ENCODE assay signal across 1 cellular context in the genomic region with DNA sequence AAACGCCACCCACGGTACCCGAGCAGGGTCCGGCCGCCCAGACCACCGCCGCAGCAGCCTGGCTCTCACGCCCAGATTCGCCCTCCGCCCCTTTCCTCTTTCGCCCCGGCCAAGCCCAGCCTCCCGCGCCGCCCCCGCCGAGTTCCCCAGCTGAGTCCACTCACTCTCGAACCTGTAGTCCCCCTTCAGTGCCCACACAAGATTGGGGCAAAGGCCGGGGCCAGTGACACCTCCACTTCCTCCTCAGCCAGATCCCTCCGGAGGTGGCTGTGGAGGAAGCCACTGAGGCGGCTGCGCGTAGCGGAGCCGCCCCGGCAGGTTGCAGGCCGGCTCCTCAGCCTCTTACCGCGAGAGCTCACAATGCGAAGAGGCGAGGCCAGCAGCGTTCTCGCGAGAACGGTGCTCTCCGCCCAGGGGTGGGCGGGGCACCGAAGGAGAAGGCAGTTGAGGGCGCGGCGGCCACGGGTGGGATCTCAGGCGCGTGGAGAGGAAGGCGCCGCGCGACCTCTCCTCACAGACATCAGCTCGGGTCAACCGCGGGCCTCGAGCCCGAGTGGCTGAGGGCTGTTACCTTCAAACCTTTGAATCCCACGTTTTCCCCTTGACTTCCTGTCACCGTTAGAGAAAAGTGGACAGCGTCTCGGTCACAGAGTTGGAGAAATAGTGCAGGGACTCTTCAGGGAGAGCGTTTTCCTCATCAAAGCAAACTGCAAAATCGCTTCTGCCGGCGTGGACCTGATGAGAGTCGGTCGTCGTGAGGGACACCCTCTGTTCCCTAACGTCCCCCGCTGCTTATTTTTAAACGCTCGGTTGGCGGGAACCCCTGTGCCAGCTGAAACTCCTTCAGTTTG.
A peak's percentile ranks its signal among the peaks of the same experiment; 100 is the strongest.
TF ChIP-seq lines count a peak whose summit lies in the region.

A gene (minus strand): TSS at position 295 of the 851 bp plus-strand sequence. CDS start 18,098 bp downstream, outside the sequence.

TF ChIP-seq in K562, 482 proteins besides CTCF, POLR2A, EP300 and RAD21 (continued from another document and continues in another):
- TF ChIP-seq, protein P1, sequence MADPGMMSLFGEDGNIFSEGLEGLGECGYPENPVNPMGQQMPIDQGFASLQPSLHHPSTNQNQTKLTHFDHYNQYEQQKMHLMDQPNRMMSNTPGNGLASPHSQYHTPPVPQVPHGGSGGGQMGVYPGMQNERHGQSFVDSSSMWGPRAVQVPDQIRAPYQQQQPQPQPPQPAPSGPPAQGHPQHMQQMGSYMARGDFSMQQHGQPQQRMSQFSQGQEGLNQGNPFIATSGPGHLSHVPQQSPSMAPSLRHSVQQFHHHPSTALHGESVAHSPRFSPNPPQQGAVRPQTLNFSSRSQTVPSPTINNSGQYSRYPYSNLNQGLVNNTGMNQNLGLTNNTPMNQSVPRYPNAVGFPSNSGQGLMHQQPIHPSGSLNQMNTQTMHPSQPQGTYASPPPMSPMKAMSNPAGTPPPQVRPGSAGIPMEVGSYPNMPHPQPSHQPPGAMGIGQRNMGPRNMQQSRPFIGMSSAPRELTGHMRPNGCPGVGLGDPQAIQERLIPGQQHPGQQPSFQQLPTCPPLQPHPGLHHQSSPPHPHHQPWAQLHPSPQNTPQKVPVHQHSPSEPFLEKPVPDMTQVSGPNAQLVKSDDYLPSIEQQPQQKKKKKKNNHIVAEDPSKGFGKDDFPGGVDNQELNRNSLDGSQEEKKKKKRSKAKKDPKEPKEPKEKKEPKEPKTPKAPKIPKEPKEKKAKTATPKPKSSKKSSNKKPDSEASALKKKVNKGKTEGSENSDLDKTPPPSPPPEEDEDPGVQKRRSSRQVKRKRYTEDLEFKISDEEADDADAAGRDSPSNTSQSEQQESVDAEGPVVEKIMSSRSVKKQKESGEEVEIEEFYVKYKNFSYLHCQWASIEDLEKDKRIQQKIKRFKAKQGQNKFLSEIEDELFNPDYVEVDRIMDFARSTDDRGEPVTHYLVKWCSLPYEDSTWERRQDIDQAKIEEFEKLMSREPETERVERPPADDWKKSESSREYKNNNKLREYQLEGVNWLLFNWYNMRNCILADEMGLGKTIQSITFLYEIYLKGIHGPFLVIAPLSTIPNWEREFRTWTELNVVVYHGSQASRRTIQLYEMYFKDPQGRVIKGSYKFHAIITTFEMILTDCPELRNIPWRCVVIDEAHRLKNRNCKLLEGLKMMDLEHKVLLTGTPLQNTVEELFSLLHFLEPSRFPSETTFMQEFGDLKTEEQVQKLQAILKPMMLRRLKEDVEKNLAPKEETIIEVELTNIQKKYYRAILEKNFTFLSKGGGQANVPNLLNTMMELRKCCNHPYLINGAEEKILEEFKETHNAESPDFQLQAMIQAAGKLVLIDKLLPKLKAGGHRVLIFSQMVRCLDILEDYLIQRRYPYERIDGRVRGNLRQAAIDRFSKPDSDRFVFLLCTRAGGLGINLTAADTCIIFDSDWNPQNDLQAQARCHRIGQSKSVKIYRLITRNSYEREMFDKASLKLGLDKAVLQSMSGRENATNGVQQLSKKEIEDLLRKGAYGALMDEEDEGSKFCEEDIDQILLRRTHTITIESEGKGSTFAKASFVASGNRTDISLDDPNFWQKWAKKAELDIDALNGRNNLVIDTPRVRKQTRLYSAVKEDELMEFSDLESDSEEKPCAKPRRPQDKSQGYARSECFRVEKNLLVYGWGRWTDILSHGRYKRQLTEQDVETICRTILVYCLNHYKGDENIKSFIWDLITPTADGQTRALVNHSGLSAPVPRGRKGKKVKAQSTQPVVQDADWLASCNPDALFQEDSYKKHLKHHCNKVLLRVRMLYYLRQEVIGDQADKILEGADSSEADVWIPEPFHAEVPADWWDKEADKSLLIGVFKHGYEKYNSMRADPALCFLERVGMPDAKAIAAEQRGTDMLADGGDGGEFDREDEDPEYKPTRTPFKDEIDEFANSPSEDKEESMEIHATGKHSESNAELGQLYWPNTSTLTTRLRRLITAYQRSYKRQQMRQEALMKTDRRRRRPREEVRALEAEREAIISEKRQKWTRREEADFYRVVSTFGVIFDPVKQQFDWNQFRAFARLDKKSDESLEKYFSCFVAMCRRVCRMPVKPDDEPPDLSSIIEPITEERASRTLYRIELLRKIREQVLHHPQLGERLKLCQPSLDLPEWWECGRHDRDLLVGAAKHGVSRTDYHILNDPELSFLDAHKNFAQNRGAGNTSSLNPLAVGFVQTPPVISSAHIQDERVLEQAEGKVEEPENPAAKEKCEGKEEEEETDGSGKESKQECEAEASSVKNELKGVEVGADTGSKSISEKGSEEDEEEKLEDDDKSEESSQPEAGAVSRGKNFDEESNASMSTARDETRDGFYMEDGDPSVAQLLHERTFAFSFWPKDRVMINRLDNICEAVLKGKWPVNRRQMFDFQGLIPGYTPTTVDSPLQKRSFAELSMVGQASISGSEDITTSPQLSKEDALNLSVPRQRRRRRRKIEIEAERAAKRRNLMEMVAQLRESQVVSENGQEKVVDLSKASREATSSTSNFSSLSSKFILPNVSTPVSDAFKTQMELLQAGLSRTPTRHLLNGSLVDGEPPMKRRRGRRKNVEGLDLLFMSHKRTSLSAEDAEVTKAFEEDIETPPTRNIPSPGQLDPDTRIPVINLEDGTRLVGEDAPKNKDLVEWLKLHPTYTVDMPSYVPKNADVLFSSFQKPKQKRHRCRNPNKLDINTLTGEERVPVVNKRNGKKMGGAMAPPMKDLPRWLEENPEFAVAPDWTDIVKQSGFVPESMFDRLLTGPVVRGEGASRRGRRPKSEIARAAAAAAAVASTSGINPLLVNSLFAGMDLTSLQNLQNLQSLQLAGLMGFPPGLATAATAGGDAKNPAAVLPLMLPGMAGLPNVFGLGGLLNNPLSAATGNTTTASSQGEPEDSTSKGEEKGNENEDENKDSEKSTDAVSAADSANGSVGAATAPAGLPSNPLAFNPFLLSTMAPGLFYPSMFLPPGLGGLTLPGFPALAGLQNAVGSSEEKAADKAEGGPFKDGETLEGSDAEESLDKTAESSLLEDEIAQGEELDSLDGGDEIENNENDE (IDR thresholded peaks at IDR 0.05; ENCODE audit: low read depth, low read length) = no peak
- TF ChIP-seq, protein P2, sequence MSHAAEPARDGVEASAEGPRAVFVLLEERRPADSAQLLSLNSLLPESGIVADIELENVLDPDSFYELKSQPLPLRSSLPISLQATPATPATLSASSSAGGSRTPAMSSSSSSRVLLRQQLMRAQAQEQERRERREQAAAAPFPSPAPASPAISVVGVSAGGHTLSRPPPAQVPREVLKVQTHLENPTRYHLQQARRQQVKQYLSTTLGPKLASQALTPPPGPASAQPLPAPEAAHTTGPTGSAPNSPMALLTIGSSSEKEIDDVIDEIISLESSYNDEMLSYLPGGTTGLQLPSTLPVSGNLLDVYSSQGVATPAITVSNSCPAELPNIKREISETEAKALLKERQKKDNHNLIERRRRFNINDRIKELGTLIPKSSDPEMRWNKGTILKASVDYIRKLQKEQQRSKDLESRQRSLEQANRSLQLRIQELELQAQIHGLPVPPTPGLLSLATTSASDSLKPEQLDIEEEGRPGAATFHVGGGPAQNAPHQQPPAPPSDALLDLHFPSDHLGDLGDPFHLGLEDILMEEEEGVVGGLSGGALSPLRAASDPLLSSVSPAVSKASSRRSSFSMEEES (CRISPR knock-in tag; IDR thresholded peaks at IDR 0.05) = no peak
- no peak for TF ChIP-seq HMG20A (CRISPR knock-in tag; conservative IDR thresholded peaks at IDR 0.05)
- TF ChIP-seq, protein P3, sequence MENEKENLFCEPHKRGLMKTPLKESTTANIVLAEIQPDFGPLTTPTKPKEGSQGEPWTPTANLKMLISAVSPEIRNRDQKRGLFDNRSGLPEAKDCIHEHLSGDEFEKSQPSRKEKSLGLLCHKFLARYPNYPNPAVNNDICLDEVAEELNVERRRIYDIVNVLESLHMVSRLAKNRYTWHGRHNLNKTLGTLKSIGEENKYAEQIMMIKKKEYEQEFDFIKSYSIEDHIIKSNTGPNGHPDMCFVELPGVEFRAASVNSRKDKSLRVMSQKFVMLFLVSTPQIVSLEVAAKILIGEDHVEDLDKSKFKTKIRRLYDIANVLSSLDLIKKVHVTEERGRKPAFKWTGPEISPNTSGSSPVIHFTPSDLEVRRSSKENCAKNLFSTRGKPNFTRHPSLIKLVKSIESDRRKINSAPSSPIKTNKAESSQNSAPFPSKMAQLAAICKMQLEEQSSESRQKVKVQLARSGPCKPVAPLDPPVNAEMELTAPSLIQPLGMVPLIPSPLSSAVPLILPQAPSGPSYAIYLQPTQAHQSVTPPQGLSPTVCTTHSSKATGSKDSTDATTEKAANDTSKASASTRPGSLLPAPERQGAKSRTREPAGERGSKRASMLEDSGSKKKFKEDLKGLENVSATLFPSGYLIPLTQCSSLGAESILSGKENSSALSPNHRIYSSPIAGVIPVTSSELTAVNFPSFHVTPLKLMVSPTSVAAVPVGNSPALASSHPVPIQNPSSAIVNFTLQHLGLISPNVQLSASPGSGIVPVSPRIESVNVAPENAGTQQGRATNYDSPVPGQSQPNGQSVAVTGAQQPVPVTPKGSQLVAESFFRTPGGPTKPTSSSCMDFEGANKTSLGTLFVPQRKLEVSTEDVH (IDR thresholded peaks at IDR 0.05; ENCODE audit: low read depth, partially characterized antibody) = no peak
- TF ChIP-seq CREM (IDR thresholded peaks at IDR 0.05; ENCODE audit: low read depth) = peak; percentile 10; the same call in 1 of the 2 replicates
- TF ChIP-seq TBP (optimal IDR thresholded peaks at IDR 0.05; ENCODE audit: low read depth, low read length) = peak; percentile 83
- TF ChIP-seq NRF1 (conservative IDR thresholded peaks at IDR 0.05 in 1 of 2, IDR thresholded peaks at IDR 0.05 in 1 of 2) = peak; percentile 89 to 91
- peak; percentile 79 for TF ChIP-seq GABPB1 (CRISPR knock-in tag; IDR thresholded peaks at IDR 0.05)
- no peak for TF ChIP-seq ZNF140 (CRISPR knock-in tag; IDR thresholded peaks at IDR 0.05)
- TF ChIP-seq, protein P4, sequence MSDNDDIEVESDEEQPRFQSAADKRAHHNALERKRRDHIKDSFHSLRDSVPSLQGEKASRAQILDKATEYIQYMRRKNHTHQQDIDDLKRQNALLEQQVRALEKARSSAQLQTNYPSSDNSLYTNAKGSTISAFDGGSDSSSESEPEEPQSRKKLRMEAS (CRISPR knock-in tag; IDR thresholded peaks at IDR 0.05) = peak; percentile 82
- TF ChIP-seq HSF4 (CRISPR knock-in tag; IDR thresholded peaks at IDR 0.05; ENCODE audit: borderline replicate concordance) = no peak
- TF ChIP-seq, protein P5, sequence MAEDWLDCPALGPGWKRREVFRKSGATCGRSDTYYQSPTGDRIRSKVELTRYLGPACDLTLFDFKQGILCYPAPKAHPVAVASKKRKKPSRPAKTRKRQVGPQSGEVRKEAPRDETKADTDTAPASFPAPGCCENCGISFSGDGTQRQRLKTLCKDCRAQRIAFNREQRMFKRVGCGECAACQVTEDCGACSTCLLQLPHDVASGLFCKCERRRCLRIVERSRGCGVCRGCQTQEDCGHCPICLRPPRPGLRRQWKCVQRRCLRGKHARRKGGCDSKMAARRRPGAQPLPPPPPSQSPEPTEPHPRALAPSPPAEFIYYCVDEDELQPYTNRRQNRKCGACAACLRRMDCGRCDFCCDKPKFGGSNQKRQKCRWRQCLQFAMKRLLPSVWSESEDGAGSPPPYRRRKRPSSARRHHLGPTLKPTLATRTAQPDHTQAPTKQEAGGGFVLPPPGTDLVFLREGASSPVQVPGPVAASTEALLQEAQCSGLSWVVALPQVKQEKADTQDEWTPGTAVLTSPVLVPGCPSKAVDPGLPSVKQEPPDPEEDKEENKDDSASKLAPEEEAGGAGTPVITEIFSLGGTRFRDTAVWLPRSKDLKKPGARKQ (CRISPR knock-in tag; IDR thresholded peaks at IDR 0.05) = no peak
- no peak for TF ChIP-seq XRCC4 (IDR thresholded peaks at IDR 0.05; ENCODE audit: extremely low read depth, insufficient read depth, insufficient read length)
- no peak for TF ChIP-seq ZNF217 (CRISPR knock-in tag; IDR thresholded peaks at IDR 0.05)
- TF ChIP-seq, protein P6, sequence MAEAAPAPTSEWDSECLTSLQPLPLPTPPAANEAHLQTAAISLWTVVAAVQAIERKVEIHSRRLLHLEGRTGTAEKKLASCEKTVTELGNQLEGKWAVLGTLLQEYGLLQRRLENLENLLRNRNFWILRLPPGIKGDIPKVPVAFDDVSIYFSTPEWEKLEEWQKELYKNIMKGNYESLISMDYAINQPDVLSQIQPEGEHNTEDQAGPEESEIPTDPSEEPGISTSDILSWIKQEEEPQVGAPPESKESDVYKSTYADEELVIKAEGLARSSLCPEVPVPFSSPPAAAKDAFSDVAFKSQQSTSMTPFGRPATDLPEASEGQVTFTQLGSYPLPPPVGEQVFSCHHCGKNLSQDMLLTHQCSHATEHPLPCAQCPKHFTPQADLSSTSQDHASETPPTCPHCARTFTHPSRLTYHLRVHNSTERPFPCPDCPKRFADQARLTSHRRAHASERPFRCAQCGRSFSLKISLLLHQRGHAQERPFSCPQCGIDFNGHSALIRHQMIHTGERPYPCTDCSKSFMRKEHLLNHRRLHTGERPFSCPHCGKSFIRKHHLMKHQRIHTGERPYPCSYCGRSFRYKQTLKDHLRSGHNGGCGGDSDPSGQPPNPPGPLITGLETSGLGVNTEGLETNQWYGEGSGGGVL (CRISPR knock-in tag; IDR thresholded peaks at IDR 0.05) = no peak
- peak; percentile 14; the same call in 1 of the 2 replicates for TF ChIP-seq KLF6 (CRISPR knock-in tag; IDR thresholded peaks at IDR 0.05; ENCODE audit: borderline replicate concordance)
- TF ChIP-seq SMARCE1 (IDR thresholded peaks at IDR 0.05) = no peak
- TF ChIP-seq ZBTB1 (CRISPR knock-in tag; IDR thresholded peaks at IDR 0.05; ENCODE audit: borderline replicate concordance, low read depth) = 0 out of 2 replicates have a peak, but pooled peaks have one; percentile 28
- TF ChIP-seq PRPF4 (IDR thresholded peaks at IDR 0.05; ENCODE audit: insufficient read depth, low read depth, low read length, poor library complexity, severe bottlenecking) = no peak
- no peak for TF ChIP-seq XRCC5 (IDR thresholded peaks at IDR 0.05; ENCODE audit: low read depth, low read length)
- TF ChIP-seq GTF2F1 (IDR thresholded peaks at IDR 0.05; ENCODE audit: low read depth, low read length) = no peak
- TF ChIP-seq MAFF (IDR thresholded peaks at IDR 0.05; ENCODE audit: low read length) = peak; percentile 82; the same call in 1 of the 2 replicates
- TF ChIP-seq HDGF (IDR thresholded peaks at IDR 0.05) = no peak
- no peak for TF ChIP-seq BCL6 (CRISPR knock-in tag; IDR thresholded peaks at IDR 0.05)
- no peak for TF ChIP-seq SNRNP70 (optimal IDR thresholded peaks at IDR 0.05; ENCODE audit: low read depth, low read length)
- TF ChIP-seq, protein P7, sequence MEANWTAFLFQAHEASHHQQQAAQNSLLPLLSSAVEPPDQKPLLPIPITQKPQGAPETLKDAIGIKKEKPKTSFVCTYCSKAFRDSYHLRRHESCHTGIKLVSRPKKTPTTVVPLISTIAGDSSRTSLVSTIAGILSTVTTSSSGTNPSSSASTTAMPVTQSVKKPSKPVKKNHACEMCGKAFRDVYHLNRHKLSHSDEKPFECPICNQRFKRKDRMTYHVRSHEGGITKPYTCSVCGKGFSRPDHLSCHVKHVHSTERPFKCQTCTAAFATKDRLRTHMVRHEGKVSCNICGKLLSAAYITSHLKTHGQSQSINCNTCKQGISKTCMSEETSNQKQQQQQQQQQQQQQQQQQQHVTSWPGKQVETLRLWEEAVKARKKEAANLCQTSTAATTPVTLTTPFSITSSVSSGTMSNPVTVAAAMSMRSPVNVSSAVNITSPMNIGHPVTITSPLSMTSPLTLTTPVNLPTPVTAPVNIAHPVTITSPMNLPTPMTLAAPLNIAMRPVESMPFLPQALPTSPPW (CRISPR knock-in tag; IDR thresholded peaks at IDR 0.05) = peak; percentile 29
- TF ChIP-seq NCOA1 (IDR thresholded peaks at IDR 0.05; ENCODE audit: low read depth) = no peak
